In the genomic region with DNA sequence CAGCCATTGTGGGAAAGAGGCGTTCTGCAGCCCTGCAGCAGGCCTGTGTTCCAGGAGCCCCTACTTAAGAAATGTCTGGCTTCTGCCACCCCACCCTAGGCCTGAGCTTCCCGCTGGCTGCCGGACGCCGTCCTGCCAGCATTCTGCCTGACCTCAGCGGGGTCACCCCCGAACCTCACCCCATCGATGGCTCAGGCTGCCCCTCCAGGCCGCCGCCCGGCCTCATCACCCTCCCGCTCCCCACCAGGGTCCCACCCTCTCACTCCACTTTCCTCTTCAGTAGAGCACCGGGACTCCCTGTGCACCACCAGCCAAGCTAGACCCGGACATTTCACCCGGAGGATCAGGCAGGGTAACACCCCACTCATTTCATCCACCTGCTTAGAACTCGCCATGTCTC, we compare ENCODE assay signal across 16 cellular contexts.
"Had no signal": no experiment of that assay in that cellular context is flagged by ENCODE, and none has a peak within 500 bp of the region (broad histone marks: within the 10 kb centered on the region; RNA-seq: fewer than 3 reads in every experiment).

No MANE protein-coding gene starts in this region.

- H3K27me3 ChIP-seq: cardiac muscle cell, pancreas, thyroid gland had no signal

- H3K4me3 ChIP-seq: cardiac muscle cell, left lung, lower lobe of right lung, pancreas, suprapubic skin, thyroid gland had no signal

- ATAC-seq: left lung; lower lobe of right lung; naive thymus-derived CD8-positive, alpha-beta T cell; pancreas; right cardiac atrium; stimulated activated effector memory CD8-positive, alpha-beta T cell treated with anti-CD3 and anti-CD28 coated beads, Interleukin-12 subunit alpha, Interleukin-12 subunit beta, amount 100 ng/mL, for 72 hours; stimulated activated naive CD8-positive, alpha-beta T cell treated with anti-CD3 and anti-CD28 coated beads, Interleukin-15, Interleukin-2, amounts not matched to agents 100 U/mL and 50 U/mL, for 24 hours had no signal

- H3K36me3 ChIP-seq: cardiac muscle cell, left lung, lower lobe of right lung, pancreas, suprapubic skin, thyroid gland had no signal

- DNase-seq: dermis blood vessel endothelial cell; effector CD4-positive, alpha-beta T cell; lower lobe of right lung; mesendoderm; naive thymus-derived CD8-positive, alpha-beta T cell; pancreas; right cardiac atrium; small intestine; stimulated activated CD4-positive, alpha-beta T cell treated with anti-CD3 and anti-CD28 coated beads, Interleukin-2, amount 100 ng/mL, for 48 hours; stimulated activated CD8-positive, alpha-beta memory T cell treated with anti-CD3 and anti-CD28 coated beads, Interleukin-4, amount 100 ng/mL, for 48 hours; stimulated activated naive CD8-positive, alpha-beta T cell treated with anti-CD3 and anti-CD28 coated beads, Interleukin-15, Interleukin-2, amounts not matched to agents 100 U/mL and 50 U/mL, for 24 hours; thyroid gland had no signal

- H3K4me1 ChIP-seq: left lung, lower lobe of right lung, pancreas, suprapubic skin, thyroid gland had no signal

- H3K27ac ChIP-seq: cardiac muscle cell, left lung, lower lobe of right lung, pancreas, suprapubic skin, thyroid gland had no signal

- H3K9me3 ChIP-seq: left lung, lower lobe of right lung, pancreas, suprapubic skin, thyroid gland had no signal
